In the genomic region with DNA sequence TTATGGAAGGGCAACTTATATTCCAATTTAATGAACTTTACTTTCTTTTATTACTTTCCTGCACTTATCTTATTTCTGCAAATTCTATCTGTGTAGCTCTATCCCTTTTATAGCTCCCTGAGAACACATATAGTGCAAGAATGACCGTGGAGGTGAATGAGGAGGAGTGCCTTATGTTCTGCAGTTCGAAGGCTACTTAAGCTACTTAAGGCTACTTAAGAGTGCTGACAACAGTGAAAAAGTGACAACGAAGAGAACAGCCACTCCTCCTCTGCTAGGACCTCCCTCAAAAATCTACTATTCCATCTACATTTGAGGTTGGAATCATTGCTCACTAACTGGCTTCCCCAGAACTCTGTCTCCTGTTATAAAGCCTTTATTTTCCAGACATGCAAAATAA, we compare ENCODE assay signal across 33 cellular contexts.
"Had no signal": no experiment of that assay in that cellular context is flagged by ENCODE, and none has a peak within 500 bp of the region (broad histone marks: within the 10 kb centered on the region; RNA-seq: fewer than 3 reads in every experiment).

No MANE protein-coding gene starts in this region.

- H3K4me1 ChIP-seq: adrenal gland, body of pancreas, breast epithelium, Peyer's patch had no signal

- H3K9me3 ChIP-seq: adrenal gland, body of pancreas, breast epithelium, Peyer's patch had no signal

- DNase-seq: activated CD4-positive, alpha-beta T cell treated with anti-CD3 and anti-CD28 coated beads, Interleukin-2, amount 10 ng/mL, durations not matched to agents 24 days and 14 days; activated CD4-positive, alpha-beta T cell treated with anti-CD3 and anti-CD28 coated beads, Interleukin-2, amount 50 U/mL, for 4 hours; activated CD8-positive, alpha-beta T cell treated with anti-CD3 and anti-CD28 coated beads for 36 hours; activated effector memory CD4-positive, alpha-beta T cell treated with anti-CD3 and anti-CD28 coated beads, Interleukin-2, amount 50 U/mL, for 16 hours; activated naive CD4-positive, alpha-beta T cell; activated T-cell treated with anti-CD3 and anti-CD28 coated beads, Interleukin-2, amount 50 U/mL, for 1 hour; activated T-cell treated with anti-CD3 and anti-CD28 coated beads, Interleukin-2, amount 50 U/mL, for 72 hours; adrenal gland; body of pancreas; Kasumi-1; KG1; MM.1S; MV-4-11; NCI-H1092; NCI-H1436 treated with DMSO at 0.1 percent for 48 hours; NCI-H1694 treated with DMSO at 0.1 percent for 48 hours; NCI-H2029; NCI-H2171 treated with DMSO at 0.1 percent for 48 hours; NCI-H2227 treated with DMSO at 0.1 percent for 48 hours; NCI-H446; NCI-H526 treated with DMSO at 0.1 percent for 48 hours; NK-92 treated with Interleukin-12 subunit alpha and Interleukin-12 subunit beta, amount 100 ng/mL, for 24 hours; Peyer's patch; SIG-M5; SW 1271; T-helper 1 cell; T-helper 2 cell; T-helper 9 cell had no signal

- H3K27ac ChIP-seq: adrenal gland, body of pancreas, breast epithelium, Peyer's patch, RWPE1 had no signal

- H3K4me3 ChIP-seq: adrenal gland, body of pancreas, breast epithelium, Peyer's patch had no signal

- H3K27me3 ChIP-seq: adrenal gland, body of pancreas, breast epithelium, Peyer's patch had no signal

- H3K36me3 ChIP-seq: adrenal gland, breast epithelium, Peyer's patch had no signal

- ATAC-seq: activated CD8-positive, alpha-beta T cell treated with anti-CD3 and anti-CD28 coated beads for 36 hours; activated naive CD4-positive, alpha-beta T cell treated with anti-CD3 and anti-CD28 coated beads, Interleukin-2, amount 50 U/mL, for 72 hours; activated T-cell treated with anti-CD3 and anti-CD28 coated beads, Interleukin-2, amount 50 U/mL, for 72 hours; activated T-helper 17 cell treated with anti-CD3 and anti-CD28 coated beads, Interleukin-2, amount 50 U/mL, for 72 hours; body of pancreas; Right ventricle myocardium inferior had no signal
